In the genomic region with DNA sequence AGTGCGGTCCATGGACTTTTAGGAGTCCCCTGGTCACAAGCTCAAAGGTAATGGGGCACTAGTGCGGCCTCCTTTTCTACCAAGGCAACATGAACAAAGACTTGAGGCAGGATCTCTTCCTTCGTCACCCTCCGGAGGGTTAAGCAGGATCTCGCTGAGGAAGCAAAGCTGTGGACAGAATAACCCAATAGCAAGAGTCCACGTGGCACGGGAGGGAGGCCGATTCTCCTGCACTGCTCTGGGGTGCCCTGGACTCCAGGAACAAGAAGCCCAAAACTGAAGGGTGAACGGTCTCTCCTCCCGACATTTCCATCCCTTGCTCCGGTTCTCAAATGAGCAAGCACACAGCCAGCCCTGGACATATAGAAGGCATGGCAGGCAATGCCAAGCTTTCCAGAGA, we compare ENCODE assay signal across 9 cellular contexts. TPM values are rescaled to one million over a fixed set of nuclear protein-coding genes. Genes with fewer than 3 reads are reported as not detected.
DNase-seq lines count a peak whose midpoint lies in the region; ATAC-seq and TF ChIP-seq lines count a peak whose summit lies in the region.
"Had no signal": no experiment of that assay in that cellular context is flagged by ENCODE, and none has a peak within 500 bp of the region (broad histone marks: within the 10 kb centered on the region; RNA-seq: fewer than 3 reads in every experiment).

No MANE protein-coding gene starts in this region.

- in situ Hi-C loops in G401 (cut with HindIII; ENCODE audit: low sequenced_read_pairs), result no loop called here

- no peak for TF ChIP-seq EP300 in sigmoid colon (IDR thresholded peaks at IDR 0.05)

- no peaks in the 10 kb centered on the region for H3K27me3 Mint-ChIP-seq in activated T-helper 1 cell treated with anti-CD3 and anti-CD28 coated beads, Interleukin-12 subunit alpha, Interleukin-12 subunit beta, Interleukin-2, Interleukin-4 antibody, amounts not matched to agents 30 ng/mL and 10 ng/mL and 1 ng/mL, durations not matched to agents 14 hours and 24 hours and 36 hours (ENCODE audit: insufficient read depth)

- H3K4me3 ChIP-seq in right cardiac atrium (ENCODE audit: low read length) (no peak overlapping the region), sigmoid colon (peak overlapping the region in 3 of 4 donors; percentile 18 to 30 (median 26))

- peaks cover 0 to 5% (median 2%) of the 10 kb centered on the region in 4 donors for H3K36me3 ChIP-seq in sigmoid colon

- peaks cover 65% of the 10 kb centered on the region for H3K4me1 ChIP-seq in right cardiac atrium (ENCODE audit: control insufficient read depth, insufficient read depth, low read length)
- peaks cover 3 to 100% (median 100%) of the 10 kb centered on the region in 4 donors for H3K4me1 ChIP-seq in sigmoid colon

- no peak for TF ChIP-seq CTCF in sigmoid colon (IDR thresholded peaks at IDR 0.05)

- H3K27me3 ChIP-seq in right cardiac atrium (ENCODE audit: control insufficient read depth, insufficient read depth), result no peaks in the 10 kb centered on the region
- no peaks in the 10 kb centered on the region for H3K27me3 ChIP-seq in sigmoid colon

- DNase-seq in G401 (ENCODE audit: low spot score) (peak; percentile 79), right cardiac atrium (peak in 2 of 3 donors; percentile 36 to 53), sigmoid colon (no peak), NCI-H1048 (lab: John Stamatoyannopoulos, UW) (no peak), sciatic nerve (ENCODE audit: low spot score) (no peak)
- DNase-seq in activated T-helper 1 cell treated with anti-CD3 and anti-CD28 coated beads, Interleukin-12 subunit alpha, Interleukin-12 subunit beta, Interleukin-2, Interleukin-4 antibody, amounts not matched to agents 30 ng/mL and 10 ng/mL and 1 ng/mL, durations not matched to agents 14 hours and 24 hours and 36 hours (ENCODE audit: low spot score), result no peak
- DNase-seq: activated CD4-positive, alpha-beta T cell treated with anti-CD3 and anti-CD28 coated beads, Interleukin-2, amount 50 U/mL, for 4 hours had no signal

- 41% methylated on average over 11 of the region's 11 CpGs for WGBS in right cardiac atrium
- WGBS in sigmoid colon, 2 donors, result 71 to 72% methylated on average over 11 of the region's 11 CpGs

- intact Hi-C loops in activated T-helper 1 cell treated with anti-CD3 and anti-CD28 coated beads, Interleukin-12 subunit alpha, Interleukin-12 subunit beta, Interleukin-2, Interleukin-4 antibody, amounts not matched to agents 30 ng/mL and 10 ng/mL and 1 ng/mL, durations not matched to agents 14 hours and 24 hours and 36 hours (cut with micrococcal nuclease), result loop anchor here (10.0 kb wide), 1 partner anchor 868 kb away; no protein-coding TSS in a partner anchor
- intact Hi-C loops in right cardiac atrium (cut with DNase I) (loop anchor here in 1 of 4 donors (5.0 kb wide), 1 partner anchor 35 kb away; no protein-coding TSS in a partner anchor), sigmoid colon (cut with DNase I) (no loop called here), sciatic nerve (cut with DNase I) (loop anchor here (10.0 kb wide), 1 partner anchor 52 kb away; no protein-coding TSS in a partner anchor)

- ATAC-seq in right cardiac atrium (no peak), HG03342 (IDR thresholded peaks at IDR 0.05; ENCODE audit: unreplicated experiment) (no peak), HG03045 (IDR thresholded peaks at IDR 0.05; ENCODE audit: unreplicated experiment) (no peak), sciatic nerve (no peak)

- peaks cover 94% of the 10 kb centered on the region for H3K4me1 Mint-ChIP-seq in activated T-helper 1 cell treated with anti-CD3 and anti-CD28 coated beads, Interleukin-12 subunit alpha, Interleukin-12 subunit beta, Interleukin-2, Interleukin-4 antibody, amounts not matched to agents 30 ng/mL and 10 ng/mL and 1 ng/mL, durations not matched to agents 14 hours and 24 hours and 36 hours (ENCODE audit: low read depth)

- H3K9me3 ChIP-seq in right cardiac atrium (ENCODE audit: control insufficient read depth, low read length), result no peaks in the 10 kb centered on the region
- no peaks in the 10 kb centered on the region for H3K9me3 ChIP-seq in sigmoid colon

- no peak for TF ChIP-seq POLR2A in sigmoid colon (IDR thresholded peaks at IDR 0.05)

- peak overlapping the region; percentile 21 for H3K4me3 Mint-ChIP-seq in activated T-helper 1 cell treated with anti-CD3 and anti-CD28 coated beads, Interleukin-12 subunit alpha, Interleukin-12 subunit beta, Interleukin-2, Interleukin-4 antibody, amounts not matched to agents 30 ng/mL and 10 ng/mL and 1 ng/mL, durations not matched to agents 14 hours and 24 hours and 36 hours

- H3K9me3 Mint-ChIP-seq in activated T-helper 1 cell treated with anti-CD3 and anti-CD28 coated beads, Interleukin-12 subunit alpha, Interleukin-12 subunit beta, Interleukin-2, Interleukin-4 antibody, amounts not matched to agents 30 ng/mL and 10 ng/mL and 1 ng/mL, durations not matched to agents 14 hours and 24 hours and 36 hours, result no peaks in the 10 kb centered on the region

- H3K27ac Mint-ChIP-seq in activated T-helper 1 cell treated with anti-CD3 and anti-CD28 coated beads, Interleukin-12 subunit alpha, Interleukin-12 subunit beta, Interleukin-2, Interleukin-4 antibody, amounts not matched to agents 30 ng/mL and 10 ng/mL and 1 ng/mL, durations not matched to agents 14 hours and 24 hours and 36 hours, result peak overlapping the region; percentile 91

- H3K27ac ChIP-seq in right cardiac atrium (ENCODE audit: low read length) (peak overlapping the region; percentile 82), sigmoid colon (peak overlapping the region; percentile 98 to 100 (median 100))

- H3K36me3 Mint-ChIP-seq in activated T-helper 1 cell treated with anti-CD3 and anti-CD28 coated beads, Interleukin-12 subunit alpha, Interleukin-12 subunit beta, Interleukin-2, Interleukin-4 antibody, amounts not matched to agents 30 ng/mL and 10 ng/mL and 1 ng/mL, durations not matched to agents 14 hours and 24 hours and 36 hours (ENCODE audit: low read depth), result peaks cover 39% of the 10 kb centered on the region

RNA-seq across cellular contexts. Expression of a gene that starts 20.7 kb away (rescaled TPM):
- total RNA-seq in G401 (2014; rRNA removed; shearing (Covaris generic)), result 153 and 185 TPM in 2 replicates
- 618 and 639 TPM in 2 replicates for total RNA-seq in activated T-helper 1 cell treated with anti-CD3 and anti-CD28 coated beads, Interleukin-12 subunit alpha, Interleukin-12 subunit beta, Interleukin-2, Interleukin-4 antibody, amounts not matched to agents 30 ng/mL and 10 ng/mL and 1 ng/mL, durations not matched to agents 14 hours and 24 hours and 36 hours
- total RNA-seq in right cardiac atrium, result 100 to 1,000 TPM; 140 to 224 (median 163) TPM
- 92.5 TPM for polyA plus RNA-seq in right cardiac atrium
- 100 to 1,000 TPM; 147 to 273 (median 184) TPM for total RNA-seq in sigmoid colon
- polyA plus RNA-seq in sigmoid colon, result 100 to 1,000 TPM in 1 of 3 donors, 10 to 100 TPM in 2; 63.7 to 307 (median 88.3) TPM
- total RNA-seq in sciatic nerve, result 973 TPM

Comparison
In these comparisons a context has a peak if more than half of its experiments do, and no peak if none do; other contexts are left out.
1. DNase-seq: peak in G401 (single experiment) and right cardiac atrium (2 of 3); none in activated T-helper 1 cell treated with anti-CD3 and anti-CD28 coated beads, Interleukin-12 subunit alpha, Interleukin-12 subunit beta, Interleukin-2, Interleukin-4 antibody, amounts not matched to agents 30 ng/mL and 10 ng/mL and 1 ng/mL, durations not matched to agents 14 hours and 24 hours and 36 hours (single experiment), sigmoid colon (single experiment), NCI-H1048 (single experiment) and sciatic nerve (single experiment).